In the genomic region with DNA sequence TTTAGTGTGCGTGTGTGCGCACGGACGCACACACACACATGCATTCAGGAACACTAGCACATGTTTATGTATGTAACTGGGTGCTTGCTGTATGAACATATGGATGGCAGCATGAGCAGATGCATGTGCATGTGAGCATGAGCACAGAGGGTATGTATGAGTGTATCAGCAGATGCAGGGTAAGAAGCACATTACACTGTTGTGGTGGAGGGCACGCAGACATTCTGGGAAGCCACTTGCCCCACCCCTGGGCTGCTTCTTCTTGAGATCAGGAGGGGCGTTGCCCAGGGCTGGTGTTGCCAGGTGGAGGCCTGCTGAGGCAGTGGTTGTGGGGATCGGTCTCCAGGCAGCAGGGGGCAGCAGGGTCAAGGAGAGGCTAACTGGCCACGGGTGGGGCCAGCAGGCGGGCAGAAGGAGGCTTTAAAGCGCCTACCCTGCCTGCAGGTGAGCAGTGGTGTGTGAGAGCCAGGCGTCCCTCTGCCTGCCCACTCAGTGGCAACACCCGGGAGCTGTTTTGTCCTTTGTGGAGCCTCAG, we compare ENCODE assay signal across 8 cellular contexts. TPM values are rescaled to one million over a fixed set of nuclear protein-coding genes. Genes with fewer than 3 reads are reported as not detected.
DNase-seq lines count a peak whose midpoint lies in the region; ATAC-seq and TF ChIP-seq lines count a peak whose summit lies in the region.

No MANE protein-coding gene starts in this region.

- no peak overlapping the region for H3K27ac ChIP-seq in MM.1S (ENCODE audit: low read length)
- no peak overlapping the region for H3K27ac ChIP-seq in GM23248

- no peak for ATAC-seq in GM18909 (IDR thresholded peaks at IDR 0.05; ENCODE audit: poor library complexity, unreplicated experiment)

- H3K4me3 ChIP-seq in MM.1S (ENCODE audit: low read length), result no peak overlapping the region
- H3K4me3 ChIP-seq in GM23248, result no peak overlapping the region
- H3K4me3 ChIP-seq in lower leg skin (ENCODE audit: low read depth, poor library complexity, severe bottlenecking), result no peak overlapping the region

- H3K4me1 Mint-ChIP-seq in CD14-positive monocyte, result peaks cover 16% of the 10 kb centered on the region

- in situ Hi-C loops in GM23248 (cut with MboI), result no loop called here

- H3K27ac Mint-ChIP-seq in CD14-positive monocyte, result no peak overlapping the region

- H2AFZ ChIP-seq in MM.1S (ENCODE audit: low read length), result 0 out of 2 replicates have a peak overlapping the region, but pooled peaks have one; percentile 21
- H2AFZ ChIP-seq in GM23248, result no peak overlapping the region

- intact Hi-C loops in CD14-positive monocyte (cut with micrococcal nuclease), result no loop called here
- intact Hi-C loops in lower leg skin (cut with DNase I; ENCODE audit: low total_unique reads), result loop anchor here (5.0 kb wide), 1 partner anchor 143 kb away; no protein-coding TSS in a partner anchor

- H3K9me2 ChIP-seq in MM.1S (replicated peaks; ENCODE audit: insufficient read depth, low read length) (no peaks in the 10 kb centered on the region), GM23248 (ENCODE audit: insufficient read depth) (no peaks in the 10 kb centered on the region)

- H3K9me3 ChIP-seq in MM.1S (replicated peaks; ENCODE audit: insufficient read depth, low read length) (no peaks in the 10 kb centered on the region), GM23248 (ENCODE audit: low read depth) (no peaks in the 10 kb centered on the region)

- H3K79me2 ChIP-seq in MM.1S (ENCODE audit: low read length) (no peaks in the 10 kb centered on the region), GM23248 (ENCODE audit: insufficient read depth) (no peaks in the 10 kb centered on the region)

- TF ChIP-seq CTCF in MM.1S (IDR thresholded peaks at IDR 0.05; ENCODE audit: low read length), result peak; percentile 31
- TF ChIP-seq CTCF in CD14-positive monocyte (IDR thresholded peaks at IDR 0.05), result no peak
- no peak for TF ChIP-seq CTCF in lower leg skin (IDR thresholded peaks at IDR 0.05)

- peak; percentile 92 for DNase-seq in ELF-1 (ENCODE audit: low read depth, low spot score)
- no peak for DNase-seq in MM.1S
- DNase-seq in UCSD-AML1 (lab: John Stamatoyannopoulos, UW; ENCODE audit: unreplicated experiment), result peak; percentile 30
- peak; percentile 48 for DNase-seq in medulla oblongata (ENCODE audit: extremely low spot score)
- no peak for DNase-seq in GM23248
- no peak for DNase-seq in CD14-positive monocyte (ENCODE audit: low spot score)
- no peak for DNase-seq in lower leg skin (ENCODE audit: low spot score in 2 of 2)

- H3F3A ChIP-seq in MM.1S (ENCODE audit: insufficient read depth, low read length), result no peaks in the 10 kb centered on the region
- H3F3A ChIP-seq in GM23248 (ENCODE audit: insufficient read depth), result peaks cover 14% of the 10 kb centered on the region

- H4K20me1 ChIP-seq in MM.1S (ENCODE audit: insufficient read depth, low read length) (no peaks in the 10 kb centered on the region), GM23248 (ENCODE audit: insufficient read depth) (no peaks in the 10 kb centered on the region)

- no peak overlapping the region for H3K4me2 ChIP-seq in MM.1S (ENCODE audit: low read depth, low read length)
- no peak overlapping the region for H3K4me2 ChIP-seq in GM23248 (ENCODE audit: unreplicated experiment)

- TF ChIP-seq POLR2A in lower leg skin (IDR thresholded peaks at IDR 0.05), result no peak

- H3K27me3 Mint-ChIP-seq in CD14-positive monocyte (ENCODE audit: low read depth in 3 of 3), result peaks cover 0 to 3% (median 2%) of the 10 kb centered on the region in 3 donors

- H3K36me3 ChIP-seq in MM.1S (replicated peaks; ENCODE audit: insufficient read depth, low read length), result no peaks in the 10 kb centered on the region
- H3K36me3 ChIP-seq in GM23248 (ENCODE audit: low read depth), result no peaks in the 10 kb centered on the region

- H3K9ac ChIP-seq in MM.1S (ENCODE audit: low read length) (no peak overlapping the region), GM23248 (no peak overlapping the region)

- H3K4me1 ChIP-seq in MM.1S (ENCODE audit: low read length), result no peaks in the 10 kb centered on the region
- H3K4me1 ChIP-seq in GM23248 (ENCODE audit: insufficient read depth), result peaks cover 32% of the 10 kb centered on the region

- H3K36me3 Mint-ChIP-seq in CD14-positive monocyte, result no peaks in the 10 kb centered on the region

- H3K9me3 Mint-ChIP-seq in CD14-positive monocyte, result no peaks in the 10 kb centered on the region

- H3K27me3 ChIP-seq in MM.1S (replicated peaks; ENCODE audit: insufficient read depth, low read length), result no peaks in the 10 kb centered on the region
- H3K27me3 ChIP-seq in GM23248 (replicated peaks; ENCODE audit: insufficient read depth), result no peaks in the 10 kb centered on the region

- WGBS in GM23248 (ENCODE audit: low coverage in 1 of 2, low lambda C conversion rate in 2 of 2, missing lambda C conversion rate in 2 of 2), 2 experiments, result 55 to 60% methylated on average over 12 of the region's 12 CpGs
- WGBS in lower leg skin, 2 donors, result 40 to 50% methylated on average over 10 to 12 of the region's 12 CpGs

- H3K4me3 Mint-ChIP-seq in CD14-positive monocyte, result no peak overlapping the region

RNA-seq across cellular contexts. Expression of gene P3R3URF, which starts 3.9 kb away (rescaled TPM):
- total RNA-seq in GM23248 (2014; rRNA removed; shearing (Covaris generic)), result not detected in 2 replicates
- polyA plus RNA-seq in GM23248 (2016; fragmentation: Nextera tagmentation; extraction: Ambion mirVana) (not detected in 2 replicates), CD14-positive monocyte (not detected)
- total RNA-seq in lower leg skin, result not detected

RNA-seq across cellular contexts. Expression of gene TSPAN1, which starts 5.3 kb away (rescaled TPM):
- total RNA-seq in GM23248 (2014; rRNA removed; shearing (Covaris generic)), result not detected in 2 replicates
- polyA plus RNA-seq in GM23248 (2016; fragmentation: Nextera tagmentation; extraction: Ambion mirVana) (0.38 and 0.70 TPM in 2 replicates), CD14-positive monocyte (not detected)
- 10 to 100 TPM in 1 of 4 donors, 1 to 10 TPM in 3; 2.9 to 10.9 (median 5.9) TPM for total RNA-seq in lower leg skin

RNA-seq across cellular contexts. Expression of gene POMGNT1, which starts 18.1 kb away (rescaled TPM):
- total RNA-seq in GM23248 (2014; rRNA removed; shearing (Covaris generic)), result 79.1 and 98.6 TPM in 2 replicates
- polyA plus RNA-seq in GM23248 (2016; fragmentation: Nextera tagmentation; extraction: Ambion mirVana), result 57.6 and 58.9 TPM in 2 replicates
- 10 to 100 TPM; 10.3 to 12.2 TPM for polyA plus RNA-seq in CD14-positive monocyte
- total RNA-seq in lower leg skin, result 10 to 100 TPM; 26.4 to 46.7 (median 36.4) TPM

RNA-seq across cellular contexts. Expression of gene LURAP1, which starts 23.0 kb away (rescaled TPM):
- total RNA-seq in GM23248 (2014; rRNA removed; shearing (Covaris generic)), result 2.8 and 3.3 TPM in 2 replicates
- 1.9 and 2.4 TPM in 2 replicates for polyA plus RNA-seq in GM23248 (2016; fragmentation: Nextera tagmentation; extraction: Ambion mirVana)
- polyA plus RNA-seq in CD14-positive monocyte, result not detected
- total RNA-seq in lower leg skin, result 1 to 10 TPM; 2.4 to 5.1 (median 4.0) TPM

RNA-seq across cellular contexts. Expression of gene PIK3R3, which starts 47.7 kb away (rescaled TPM):
- total RNA-seq in GM23248 (2014; rRNA removed; shearing (Covaris generic)), result 0.76 and 1.9 TPM in 2 replicates
- 1.3 and 1.6 TPM in 2 replicates for polyA plus RNA-seq in GM23248 (2016; fragmentation: Nextera tagmentation; extraction: Ambion mirVana)
- under 1 TPM; 0.17 to 0.28 TPM for polyA plus RNA-seq in CD14-positive monocyte
- 10 to 100 TPM in 3 of 4 donors, 1 to 10 TPM in 1; 4.4 to 18.4 (median 11.7) TPM for total RNA-seq in lower leg skin

Comparison
In these comparisons a context has a peak if more than half of its experiments do, and no peak if none do; other contexts are left out.
1. DNase-seq: peak in ELF-1 (single experiment), UCSD-AML1 (single experiment) and medulla oblongata (single experiment); none in MM.1S (single experiment), GM23248 (single experiment), CD14-positive monocyte (single experiment) and lower leg skin (0 of 2).